ENCODE assay signal across 1 cellular context in genomic region chr16:2699791-2700600, GRCh38.
TF ChIP-seq lines count a peak whose summit lies in the region.

No MANE protein-coding gene starts in this region.

TF ChIP-seq in GM12878, 131 proteins besides CTCF, POLR2A, EP300 and RAD21:
- TF ChIP-seq BMI1 (IDR thresholded peaks at IDR 0.05; ENCODE audit: borderline replicate concordance) = no peak
- 0 out of 2 replicates have a peak, but pooled peaks have one; percentile 21 for TF ChIP-seq POLR2AphosphoS5 (IDR thresholded peaks at IDR 0.05; ENCODE audit: low read length)
